ENCODE assay signal across 11 cellular contexts in the genomic region with DNA sequence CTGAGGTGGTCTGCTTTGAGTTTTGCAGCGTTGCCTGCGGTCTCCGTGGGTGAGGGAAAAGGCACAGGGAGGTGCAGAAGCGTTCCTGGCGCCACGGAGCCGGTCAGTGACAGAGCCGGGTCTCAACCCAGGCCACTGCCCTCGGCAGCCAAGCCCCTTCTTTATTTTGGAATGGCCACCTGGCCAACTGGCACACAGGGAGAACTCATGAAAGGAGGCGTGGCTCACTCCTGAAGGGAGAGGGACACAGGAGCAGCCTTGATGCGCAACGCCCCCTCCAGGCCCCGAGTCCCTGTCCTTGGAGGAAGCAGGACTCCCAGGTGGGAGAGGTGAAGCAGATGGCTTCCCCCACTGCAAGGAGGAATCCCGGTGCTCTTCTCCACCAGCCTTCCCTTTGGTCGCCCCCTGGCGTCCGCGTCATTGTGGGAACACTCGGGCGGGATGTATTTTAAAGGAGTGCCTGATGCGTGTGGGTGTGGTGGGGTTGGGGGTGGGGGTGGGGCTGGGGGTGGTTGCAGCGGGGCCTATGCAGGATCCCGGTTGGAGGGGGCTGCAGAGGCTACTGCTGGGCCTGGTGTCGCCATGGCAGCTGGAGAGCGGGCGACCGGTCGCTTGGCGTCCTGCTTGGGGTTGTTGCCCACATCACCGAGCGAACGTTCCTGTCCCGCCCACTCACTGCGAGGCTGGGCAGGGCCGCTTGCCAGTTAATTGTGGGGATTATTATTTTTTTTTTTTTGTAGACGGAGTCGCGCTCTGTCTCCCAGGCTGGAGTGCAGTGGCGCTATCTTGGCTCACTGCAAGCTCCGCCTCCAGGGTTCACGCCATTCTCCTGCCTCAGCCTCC. TPM values are rescaled to one million over a fixed set of nuclear protein-coding genes. Genes with fewer than 3 reads are reported as not detected.
DNase-seq lines count a peak whose midpoint lies in the region; ATAC-seq, FAIRE-seq and TF ChIP-seq lines count a peak whose summit lies in the region.
"Had no signal": no experiment of that assay in that cellular context is flagged by ENCODE, and none has a peak within 500 bp of the region (broad histone marks: within the 10 kb centered on the region; RNA-seq: fewer than 3 reads in every experiment).

No MANE protein-coding gene starts in this region.

- no peaks in the 10 kb centered on the region for H3K9me3 Mint-ChIP-seq in activated CD4-positive, alpha-beta T cell treated with anti-CD3 and anti-CD28 coated beads for 36 hours (ENCODE audit: low read depth)
- no peaks in the 10 kb centered on the region for H3K9me3 Mint-ChIP-seq in endodermal cell

- peak; percentile 76 for TF ChIP-seq CTCF in endodermal cell (conservative IDR thresholded peaks at IDR 0.05)

- H3K4me3 ChIP-seq in endodermal cell (ENCODE audit: low read length) (no peak overlapping the region), trophoblast cell (ENCODE audit: low read depth, low read length) (peak overlapping the region; percentile 20)
- H3K4me3 ChIP-seq: left lung had no signal

- H4K91ac ChIP-seq in trophoblast cell (ENCODE audit: low read depth, low read length), result no peak overlapping the region

- no peaks in the 10 kb centered on the region for H3K79me2 ChIP-seq in trophoblast cell (ENCODE audit: control insufficient read depth, insufficient read depth, low read length, poor library complexity)

- H3K9me3 ChIP-seq in endodermal cell (ENCODE audit: control insufficient read depth, low read length) (no peaks in the 10 kb centered on the region), trophoblast cell (ENCODE audit: insufficient read depth, low read depth, low read length) (peaks cover 6% of the 10 kb centered on the region)
- H3K9me3 ChIP-seq: left lung had no signal

- no peak overlapping the region for H2AFZ ChIP-seq in trophoblast cell (ENCODE audit: insufficient read depth, low read length, poor library complexity)

- H3K4ac ChIP-seq in trophoblast cell (ENCODE audit: low read depth, low read length), result no peak overlapping the region

- no peak overlapping the region for H2BK12ac ChIP-seq in trophoblast cell (ENCODE audit: low read length)

- H3K27ac ChIP-seq in endodermal cell (ENCODE audit: low read depth, low read length) (no peak overlapping the region), trophoblast cell (ENCODE audit: low read depth, low read length) (no peak overlapping the region)
- H3K27ac ChIP-seq: epithelial cell of prostate, left lung had no signal

- CTCF ChIA-PET in activated CD4-positive, alpha-beta T cell treated with anti-CD3 and anti-CD28 coated beads for 36 hours (lab: Charles Lee), result interaction anchor here (0.9 to 1.0 kb wide), 2 partner anchors 33 to 172 kb away, joined by 3 read pairs; partner anchors contain the start of gene APBA2

- H3K27me3 ChIP-seq in endodermal cell (ENCODE audit: control insufficient read depth, insufficient read depth, low read length, poor library complexity, severe bottlenecking), result no peaks in the 10 kb centered on the region
- no peaks in the 10 kb centered on the region for H3K27me3 ChIP-seq in trophoblast cell (ENCODE audit: insufficient read depth, low read length)

- H2AK5ac ChIP-seq in trophoblast cell (ENCODE audit: low read length), result no peak overlapping the region

- H2BK120ac ChIP-seq in trophoblast cell (ENCODE audit: insufficient read depth, low read length, poor library complexity), result no peak overlapping the region

- WGBS in endodermal cell (ENCODE audit: insufficient coverage in 1 of 2, insufficient read length in 1 of 2), 2 experiments, result 78 to 80% methylated on average over 17 to 32 of the region's 41 CpGs
- whole genome bisulfite sequencing in trophoblast cell (ENCODE audit: extremely low coverage, insufficient coverage, insufficient read length), result no CpG with 5 or more reads among the region's 41 CpGs

- no peak overlapping the region for H3K14ac ChIP-seq in trophoblast cell (ENCODE audit: low read length)

- no peak overlapping the region for H3K27ac Mint-ChIP-seq in activated CD4-positive, alpha-beta T cell treated with anti-CD3 and anti-CD28 coated beads for 36 hours
- peak overlapping the region; percentile 80 for H3K27ac Mint-ChIP-seq in endodermal cell

- H3K9ac ChIP-seq in endodermal cell (ENCODE audit: extremely low read depth, low read length, poor library complexity, severe bottlenecking) (no peak overlapping the region), trophoblast cell (ENCODE audit: low read length) (no peak overlapping the region)

- H3K79me1 ChIP-seq in trophoblast cell (ENCODE audit: low read length), result no peaks in the 10 kb centered on the region

- no peak overlapping the region for H3K23ac ChIP-seq in trophoblast cell (ENCODE audit: low read length)

- H4K12ac ChIP-seq in trophoblast cell (ENCODE audit: low read depth, low read length), result no peak overlapping the region

- H3K4me1 Mint-ChIP-seq in activated CD4-positive, alpha-beta T cell treated with anti-CD3 and anti-CD28 coated beads for 36 hours, result peaks cover 47% of the 10 kb centered on the region
- peaks cover 6% of the 10 kb centered on the region for H3K4me1 Mint-ChIP-seq in endodermal cell

- H3K18ac ChIP-seq in trophoblast cell (ENCODE audit: low read length), result no peak overlapping the region

- POLR2A ChIA-PET in activated CD4-positive, alpha-beta T cell treated with anti-CD3 and anti-CD28 coated beads for 36 hours (lab: Charles Lee), result no interaction called here

- peaks cover 7% of the 10 kb centered on the region for H3K36me3 Mint-ChIP-seq in activated CD4-positive, alpha-beta T cell treated with anti-CD3 and anti-CD28 coated beads for 36 hours (ENCODE audit: low read depth)
- H3K36me3 Mint-ChIP-seq in endodermal cell (ENCODE audit: low read depth), result peaks cover 9% of the 10 kb centered on the region

- no peak for ATAC-seq in activated CD4-positive, alpha-beta T cell treated with anti-CD3 and anti-CD28 coated beads for 36 hours
- ATAC-seq in GM21423 (IDR thresholded peaks at IDR 0.05; ENCODE audit: unreplicated experiment), result no peak
- ATAC-seq: left lung had no signal

- H3K27me3 Mint-ChIP-seq in activated CD4-positive, alpha-beta T cell treated with anti-CD3 and anti-CD28 coated beads for 36 hours, result no peaks in the 10 kb centered on the region
- H3K27me3 Mint-ChIP-seq in endodermal cell (ENCODE audit: insufficient read depth), result no peaks in the 10 kb centered on the region

- peak overlapping the region; percentile 65 for H3K4me3 Mint-ChIP-seq in activated CD4-positive, alpha-beta T cell treated with anti-CD3 and anti-CD28 coated beads for 36 hours
- peak overlapping the region; percentile 68 for H3K4me3 Mint-ChIP-seq in endodermal cell

- peak; percentile 53 for DNase-seq in activated CD4-positive, alpha-beta T cell treated with anti-CD3 and anti-CD28 coated beads for 36 hours
- no peak for DNase-seq in activated CD4-positive, alpha-beta T cell treated with anti-CD3 and anti-CD28 coated beads, Interleukin-2, amount 50 U/mL, for 1 hour
- DNase-seq in NCI-H748 treated with DMSO at 0.1 percent for 48 hours (lab: John Stamatoyannopoulos, UW) (peak; percentile 42), endodermal cell (peak; percentile 98), trophoblast cell (peak; percentile 22 to 56), HTR-8/SVneo (ENCODE audit: insufficient read length, low spot score) (no peak), SKM-1 (lab: John Stamatoyannopoulos, UW; ENCODE audit: unreplicated experiment) (no peak)

- no peaks in the 10 kb centered on the region for H3K4me1 ChIP-seq in endodermal cell (ENCODE audit: control insufficient read depth, insufficient read depth, low read length)
- no peaks in the 10 kb centered on the region for H3K4me1 ChIP-seq in trophoblast cell (ENCODE audit: control insufficient read depth in 1 of 2, insufficient read depth in 2 of 2, low read length in 2 of 2)
- H3K4me1 ChIP-seq: left lung had no signal

- FAIRE-seq in HTR-8/SVneo (lab: Jason Lieb, UNC), result no peak
- FAIRE-seq: A204.1 had no signal

- peak overlapping the region; percentile 43 for H3K4me2 ChIP-seq in trophoblast cell (ENCODE audit: low read length)

- intact Hi-C loops in activated CD4-positive, alpha-beta T cell treated with anti-CD3 and anti-CD28 coated beads for 36 hours (cut with DNase I, micrococcal nuclease), result no loop called here

- H4K8ac ChIP-seq in trophoblast cell (ENCODE audit: low read depth, low read length), result no peak overlapping the region

- H3K36me3 ChIP-seq in endodermal cell (ENCODE audit: control insufficient read depth, insufficient read depth, low read length) (no peaks in the 10 kb centered on the region), trophoblast cell (ENCODE audit: control insufficient read depth in 1 of 2, insufficient read depth in 2 of 2, low read length in 2 of 2) (no peaks in the 10 kb centered on the region)
- H3K36me3 ChIP-seq: left lung had no signal

- H2BK5ac ChIP-seq in trophoblast cell (ENCODE audit: low read depth, low read length, poor library complexity), result no peak overlapping the region

RNA-seq across cellular contexts. Expression of gene APBA2, which starts 32.6 kb away (rescaled TPM):
- 10 to 100 TPM; 12.8 to 17.5 TPM for total RNA-seq in activated CD4-positive, alpha-beta T cell treated with anti-CD3 and anti-CD28 coated beads for 36 hours
- total RNA-seq in endodermal cell, result 10 to 100 TPM; 27.1 to 27.3 TPM
- polyA plus RNA-seq in endodermal cell (2013, experiment 1 of 2), result 45.7 TPM
- 40.9 TPM for polyA plus RNA-seq in endodermal cell (2013, experiment 2 of 2)
- polyA plus RNA-seq in trophoblast cell (2013), result 1.6 and 1.7 TPM in 2 replicates

Comparison
In these comparisons a context has a peak if more than half of its experiments do, and no peak if none do; other contexts are left out.
1. DNase-seq: peak in activated CD4-positive, alpha-beta T cell treated with anti-CD3 and anti-CD28 coated beads for 36 hours (single experiment), NCI-H748 treated with DMSO at 0.1 percent for 48 hours (single experiment), endodermal cell (single experiment) and trophoblast cell (2 of 2); none in activated CD4-positive, alpha-beta T cell treated with anti-CD3 and anti-CD28 coated beads, Interleukin-2, amount 50 U/mL, for 1 hour (single experiment), HTR-8/SVneo (single experiment) and SKM-1 (single experiment).